26 cellular contexts compared by ENCODE assay signal in genomic region chr2:129719335-129719734, GRCh38.
"Had no signal": no experiment of that assay in that cellular context is flagged by ENCODE, and none has a peak within 500 bp of the region (broad histone marks: within the 10 kb centered on the region; RNA-seq: fewer than 3 reads in every experiment).

No MANE protein-coding gene starts in this region.

- H3K9me3 ChIP-seq: ovary, psoas muscle, right lobe of liver, sigmoid colon, suprapubic skin, testis, tibial artery, transverse colon, upper lobe of right lung, vagina had no signal

- FAIRE-seq: small intestine had no signal

- H3K4me3 ChIP-seq: neural progenitor cell, ovary, psoas muscle, right lobe of liver, sigmoid colon, suprapubic skin, testis, tibial artery, transverse colon, upper lobe of right lung, vagina had no signal

- ATAC-seq: natural killer cell; psoas muscle; right cardiac atrium; right lobe of liver; stimulated activated effector memory CD8-positive, alpha-beta T cell treated with anti-CD3 and anti-CD28 coated beads, Interleukin-12 subunit alpha, Interleukin-12 subunit beta, amount 100 ng/mL, for 72 hours; stimulated activated naive B cell treated with anti-CD40 and anti-IgM and Interleukin-4, amounts not matched to agents 10 μg/mL and 1 μg/mL and 100 μg/mL, for 72 hours; stimulated activated naive CD8-positive, alpha-beta T cell treated with anti-CD3 and anti-CD28 coated beads, Interleukin-15, amount 100 ng/mL, for 72 hours; upper lobe of right lung had no signal

- H3K4me1 ChIP-seq: parathyroid adenoma, psoas muscle, right lobe of liver, sigmoid colon, suprapubic skin, testis, tibial artery, transverse colon, upper lobe of right lung had no signal

- DNase-seq: natural killer cell; occipital lobe; ovary; posterior cingulate gyrus; psoas muscle; right cardiac atrium; right lobe of liver; sigmoid colon; small intestine; stimulated activated CD4-positive, alpha-beta T cell treated with anti-CD3 and anti-CD28 coated beads, Interleukin-15, amount 100 ng/mL, for 24 hours; stimulated activated CD4-positive, alpha-beta T cell treated with anti-CD3 and anti-CD28 coated beads, Interleukin-2, amount 100 ng/mL, for 24 hours; stimulated activated CD4-positive, alpha-beta T cell treated with anti-CD3 and anti-CD28 coated beads, Interleukin-2, amount 100 ng/mL, for 48 hours; stimulated activated CD4-positive, alpha-beta T cell treated with anti-CD3 and anti-CD28 coated beads, Interleukin-4, amount 100 ng/mL, for 24 hours; stimulated activated naive B cell treated with anti-CD40 and anti-IgM and Interleukin-4, amounts not matched to agents 10 μg/mL and 1 μg/mL and 100 μg/mL, for 72 hours; stimulated activated naive CD4-positive, alpha-beta T cell treated with Interleukin-2 at 50 U/mL for 16 hours; stimulated activated naive CD8-positive, alpha-beta T cell treated with anti-CD3 and anti-CD28 coated beads, Interleukin-15, amount 100 ng/mL, for 72 hours; substantia nigra; testis; tibial artery; transverse colon; upper lobe of right lung had no signal

- H3K27ac ChIP-seq: neural progenitor cell, ovary, parathyroid adenoma, psoas muscle, right lobe of liver, sigmoid colon, suprapubic skin, testis, tibial artery, transverse colon, upper lobe of right lung, vagina had no signal

- H3K27me3 ChIP-seq: neural progenitor cell, ovary, right lobe of liver, sigmoid colon, testis, tibial artery, transverse colon, vagina had no signal

- H3K36me3 ChIP-seq: neural progenitor cell, ovary, right lobe of liver, sigmoid colon, suprapubic skin, tibial artery, transverse colon, upper lobe of right lung, vagina had no signal
